8 cellular contexts compared by ENCODE assay signal in genomic region chr2:132416080-132416911, GRCh38. TPM values are rescaled to one million over a fixed set of nuclear protein-coding genes. Genes with fewer than 3 reads are reported as not detected.
DNase-seq lines count a peak whose midpoint lies in the region; ATAC-seq and TF ChIP-seq lines count a peak whose summit lies in the region.

GPR39 (plus strand) TSS chr2:132416805.

- peak within 1 kb of the TSS; percentile 96 for H3K27ac Mint-ChIP-seq in progenitor cell of endocrine pancreas

- no peak for ATAC-seq in HG02852 (IDR thresholded peaks at IDR 0.05; ENCODE audit: unreplicated experiment)

- H3K9me3 ChIP-seq in adipocyte (ENCODE audit: control insufficient read depth, low read length): no peaks in the 10 kb centered on the region
- H3K9me3 ChIP-seq in right atrium auricular region: no peaks in the 10 kb centered on the region

- no peaks in the 10 kb centered on the region for H3K36me3 ChIP-seq in adipocyte (ENCODE audit: control insufficient read depth, insufficient read depth, low read length, severe bottlenecking)
- no peaks in the 10 kb centered on the region for H3K36me3 ChIP-seq in right atrium auricular region

- H3K27ac ChIP-seq in right atrium auricular region: no peak within 1 kb of the TSS

- H3K27me3 ChIP-seq in adipocyte (replicated peaks; ENCODE audit: control insufficient read depth, insufficient read depth, low read length) (no peaks in the 10 kb centered on the region), right atrium auricular region (no peaks in the 10 kb centered on the region)

- H3K4me3 Mint-ChIP-seq in progenitor cell of endocrine pancreas (ENCODE audit: low read depth): peak within 1 kb of the TSS; percentile 76

- TF ChIP-seq CTCF in right atrium auricular region (IDR thresholded peaks at IDR 0.05) (no peak), progenitor cell of endocrine pancreas (IDR thresholded peaks at IDR 0.05; ENCODE audit: unreplicated experiment) (peak; percentile 5)

- peak within 1 kb of the TSS; percentile 75 for H3K9ac ChIP-seq in adipocyte (ENCODE audit: low read length)

- H3K4me1 Mint-ChIP-seq in progenitor cell of endocrine pancreas (ENCODE audit: low read depth): peaks cover 31% of the 10 kb centered on the region

- peaks cover 12% of the 10 kb centered on the region for H3K27me3 Mint-ChIP-seq in progenitor cell of endocrine pancreas

- no peaks in the 10 kb centered on the region for H3K9me3 Mint-ChIP-seq in progenitor cell of endocrine pancreas (ENCODE audit: low read depth)

- H3K36me3 Mint-ChIP-seq in progenitor cell of endocrine pancreas (ENCODE audit: insufficient read depth): no peaks in the 10 kb centered on the region

- DNase-seq in DMS153 treated with DMSO at 0.1 percent for 48 hours (lab: John Stamatoyannopoulos, UW; ENCODE audit: unreplicated experiment) (peak; percentile 87), NCI-H1436 (lab: John Stamatoyannopoulos, UW) (peak; percentile 78), adipocyte (ENCODE audit: low read depth) (peak; percentile 96), right atrium auricular region (ENCODE audit: low spot score) (peak; percentile 67), progenitor cell of endocrine pancreas (ENCODE audit: low spot score, unreplicated experiment) (peak; percentile 86), inferior parietal cortex (ENCODE audit: extremely low spot score) (no peak)
- DNase-seq in stimulated activated CD4-positive, alpha-beta T cell treated with anti-CD3 and anti-CD28 coated beads, Interleukin-1b, Interleukin-23, amount 100 ng/mL, for 48 hours: no peak

- H3K4me3 ChIP-seq in adipocyte (ENCODE audit: low read length): peak within 1 kb of the TSS; percentile 75
- peak within 1 kb of the TSS; percentile 34 to 59 for H3K4me3 ChIP-seq in right atrium auricular region

- H3K4me1 ChIP-seq in adipocyte (ENCODE audit: control insufficient read depth, insufficient read depth, low read length) (peaks cover 21% of the 10 kb centered on the region), right atrium auricular region (peaks cover 0 to 17% of the 10 kb centered on the region in 2 donors)

RNA-seq across cellular contexts. Expression of gene GPR39, which starts in this region (rescaled TPM):
- total RNA-seq in right atrium auricular region: 1 to 10 TPM in 1 of 2 donors, not detected in 1; 1.0 TPM
- total RNA-seq in progenitor cell of endocrine pancreas: 4.0 and 4.6 TPM in 2 replicates

Comparison
In these comparisons a context has a peak if more than half of its experiments do, and no peak if none do; other contexts are left out.
1. DNase-seq: peak in DMS153 treated with DMSO at 0.1 percent for 48 hours (single experiment), NCI-H1436 (single experiment), adipocyte (single experiment), right atrium auricular region (single experiment) and progenitor cell of endocrine pancreas (single experiment); none in inferior parietal cortex (single experiment) and stimulated activated CD4-positive, alpha-beta T cell treated with anti-CD3 and anti-CD28 coated beads, Interleukin-1b, Interleukin-23, amount 100 ng/mL, for 48 hours (single experiment).